In genomic region chr17:41326173-41327145, GRCh38 we compare ENCODE assay signal across 1 cellular context.
TF ChIP-seq lines count a peak whose summit lies in the region.

No MANE protein-coding gene starts in this region.

TF ChIP-seq in HCT116, 20 proteins besides CTCF, POLR2A, EP300 and RAD21:
- TF ChIP-seq ATF3 (IDR thresholded peaks at IDR 0.05), result no peak
- no peak for TF ChIP-seq MAX (IDR thresholded peaks at IDR 0.05)
- TF ChIP-seq ELF1 (IDR thresholded peaks at IDR 0.05; ENCODE audit: borderline replicate concordance, low read depth), result no peak
- TF ChIP-seq SP1 (IDR thresholded peaks at IDR 0.05; ENCODE audit: low read depth), result no peak
- TF ChIP-seq ZFX (IDR thresholded peaks at IDR 0.05), result no peak
- TF ChIP-seq JUND (IDR thresholded peaks at IDR 0.05), result no peak
- TF ChIP-seq CEBPB (IDR thresholded peaks at IDR 0.05; ENCODE audit: low read depth), result no peak
- TF ChIP-seq CBX3 (IDR thresholded peaks at IDR 0.05; ENCODE audit: low read depth), result no peak
- no peak for TF ChIP-seq SRF (IDR thresholded peaks at IDR 0.05; ENCODE audit: low read depth)
- no peak for TF ChIP-seq ZNF274 (IDR thresholded peaks at IDR 0.05; ENCODE audit: low read depth, low read length)
- no peak for TF ChIP-seq EZH2 (IDR thresholded peaks at IDR 0.05)
- TF ChIP-seq FOSL1 (IDR thresholded peaks at IDR 0.05; ENCODE audit: low read depth), result no peak
- TF ChIP-seq ZBTB33 (IDR thresholded peaks at IDR 0.05; ENCODE audit: extremely low read depth, insufficient replicate concordance, low read length), result no peak
- TF ChIP-seq POLR2AphosphoS5 (IDR thresholded peaks at IDR 0.05; ENCODE audit: low read depth, low read length), result no peak
- no peak for TF ChIP-seq TCF7L2 (IDR thresholded peaks at IDR 0.05; ENCODE audit: borderline replicate concordance, extremely low read depth, insufficient read depth, insufficient read length)
- TF ChIP-seq EGR1 (IDR thresholded peaks at IDR 0.05; ENCODE audit: low read depth), result no peak
- TF ChIP-seq REST (IDR thresholded peaks at IDR 0.05; ENCODE audit: low read depth), result no peak
- no peak for TF ChIP-seq YY1 (IDR thresholded peaks at IDR 0.05; ENCODE audit: extremely low read depth, insufficient replicate concordance, low read depth, low read length)
- no peak for TF ChIP-seq EZH2phosphoT487 (IDR thresholded peaks at IDR 0.05; ENCODE audit: borderline replicate concordance)
- TF ChIP-seq SIN3A (IDR thresholded peaks at IDR 0.05; ENCODE audit: low read depth), result no peak
